Comparison of ENCODE assay signal across 27 cellular contexts in the genomic region with DNA sequence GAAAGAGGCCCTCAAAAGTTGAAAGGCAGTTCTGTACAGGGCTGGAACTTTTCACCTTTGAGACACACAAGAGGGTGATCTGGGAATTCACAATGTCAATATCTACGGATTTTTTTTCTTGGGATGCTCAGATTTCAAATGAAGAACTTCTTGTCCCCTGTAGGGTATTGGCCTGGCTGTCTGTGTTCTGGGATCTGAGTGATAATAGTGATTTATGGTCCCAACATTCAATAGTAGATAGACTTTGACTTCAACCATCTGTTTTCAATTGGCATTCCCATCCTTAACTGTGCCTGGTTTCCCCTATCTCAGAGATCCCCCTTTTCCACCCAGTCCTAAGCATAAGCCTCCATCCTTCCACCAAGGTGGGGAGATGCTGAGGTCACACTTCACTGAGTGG.
"Had no signal": no experiment of that assay in that cellular context is flagged by ENCODE, and none has a peak within 500 bp of the region (broad histone marks: within the 10 kb centered on the region; RNA-seq: fewer than 3 reads in every experiment).

No MANE protein-coding gene starts in this region.

- H3K27me3 Mint-ChIP-seq: activated CD4-positive, alpha-beta memory T cell treated with anti-CD3 and anti-CD28 coated beads for 36 hours; activated CD4-positive, alpha-beta T cell treated with anti-CD3 and anti-CD28 coated beads, Interleukin-2, amount 10 ng/mL, durations not matched to agents 7 days and 5 days had no signal

- DNase-seq: activated CD4-positive, alpha-beta memory T cell treated with anti-CD3 and anti-CD28 coated beads for 36 hours; activated CD4-positive, alpha-beta T cell treated with anti-CD3 and anti-CD28 coated beads, Interleukin-2, amount 10 ng/mL, durations not matched to agents 7 days and 5 days; activated CD4-positive, CD25-positive, alpha-beta regulatory T cell; activated gamma-delta T cell treated with Interleukin-2 at 50 U/mL for 16 hours; activated naive CD4-positive, alpha-beta T cell treated with anti-CD3 and anti-CD28 coated beads, Interleukin-2, amount 10 ng/mL, durations not matched to agents 7 days and 5 days; activated naive CD8-positive, alpha-beta T cell treated with anti-CD3 and anti-CD28 coated beads for 36 hours; activated T-cell treated with anti-CD3 and anti-CD28 coated beads for 4 hours; activated T-cell treated with anti-CD3 and anti-CD28 coated beads, Interleukin-2, amount 50 U/mL, for 48 hours; brain microvascular endothelial cell; Karpas-422; NCI-H1105 treated with DMSO at 0.1 percent for 48 hours; NCI-H146; NCI-H187 treated with DMSO at 0.1 percent for 48 hours; NCI-H2081 treated with DMSO at 0.1 percent for 48 hours; NCI-H226; NCI-H510A; NCI-H526 treated with DMSO at 0.1 percent for 48 hours; NCI-H82; NK-92 treated with Interleukin-12 subunit alpha and Interleukin-12 subunit beta, amount 100 ng/mL, for 24 hours; Peyer's patch; Right ventricle myocardium superior; SJCRH30; T-helper 17 cell had no signal

- H3K4me1 Mint-ChIP-seq: activated T-helper 17 cell treated with anti-CD3 and anti-CD28 coated beads, Interleukin-2, amount 50 U/mL, for 72 hours; T-helper 17 cell had no signal

- H3K4me3 ChIP-seq: cardiac muscle cell, Peyer's patch, SJCRH30 had no signal

- H3K4me3 Mint-ChIP-seq: activated CD4-positive, alpha-beta memory T cell treated with anti-CD3 and anti-CD28 coated beads for 36 hours; activated CD4-positive, alpha-beta T cell treated with anti-CD3 and anti-CD28 coated beads, Interleukin-2, amount 10 ng/mL, durations not matched to agents 7 days and 5 days; activated naive CD4-positive, alpha-beta T cell treated with anti-CD3 and anti-CD28 coated beads, Interleukin-2, amount 10 ng/mL, durations not matched to agents 7 days and 5 days; activated naive CD8-positive, alpha-beta T cell treated with anti-CD3 and anti-CD28 coated beads for 36 hours; T-helper 17 cell had no signal

- H3K36me3 Mint-ChIP-seq: activated naive CD4-positive, alpha-beta T cell treated with anti-CD3 and anti-CD28 coated beads, Interleukin-2, amount 10 ng/mL, durations not matched to agents 7 days and 5 days had no signal

- H3K27ac Mint-ChIP-seq: activated CD4-positive, alpha-beta memory T cell treated with anti-CD3 and anti-CD28 coated beads for 36 hours; activated CD4-positive, alpha-beta T cell treated with anti-CD3 and anti-CD28 coated beads, Interleukin-2, amount 10 ng/mL, durations not matched to agents 7 days and 5 days; activated naive CD4-positive, alpha-beta T cell treated with anti-CD3 and anti-CD28 coated beads, Interleukin-2, amount 10 ng/mL, durations not matched to agents 7 days and 5 days; activated naive CD8-positive, alpha-beta T cell treated with anti-CD3 and anti-CD28 coated beads for 36 hours; activated T-helper 17 cell treated with anti-CD3 and anti-CD28 coated beads, Interleukin-2, amount 50 U/mL, for 72 hours; T-helper 17 cell had no signal

- H3K27ac ChIP-seq: brain microvascular endothelial cell, cardiac muscle cell, Peyer's patch, RWPE1, SJCRH30, VCaP had no signal

- H3K4me1 ChIP-seq: Peyer's patch, SJCRH30 had no signal

- ATAC-seq: activated T-helper 17 cell treated with anti-CD3 and anti-CD28 coated beads, Interleukin-2, amount 50 U/mL, for 72 hours; T-helper 17 cell had no signal

- H3K27me3 ChIP-seq: brain microvascular endothelial cell, cardiac muscle cell, Peyer's patch, SJCRH30 had no signal

- H3K9me3 ChIP-seq: Peyer's patch had no signal

- H3K36me3 ChIP-seq: brain microvascular endothelial cell, cardiac muscle cell, Peyer's patch, SJCRH30 had no signal
